ENCODE assay signal across 8 cellular contexts in the genomic region with DNA sequence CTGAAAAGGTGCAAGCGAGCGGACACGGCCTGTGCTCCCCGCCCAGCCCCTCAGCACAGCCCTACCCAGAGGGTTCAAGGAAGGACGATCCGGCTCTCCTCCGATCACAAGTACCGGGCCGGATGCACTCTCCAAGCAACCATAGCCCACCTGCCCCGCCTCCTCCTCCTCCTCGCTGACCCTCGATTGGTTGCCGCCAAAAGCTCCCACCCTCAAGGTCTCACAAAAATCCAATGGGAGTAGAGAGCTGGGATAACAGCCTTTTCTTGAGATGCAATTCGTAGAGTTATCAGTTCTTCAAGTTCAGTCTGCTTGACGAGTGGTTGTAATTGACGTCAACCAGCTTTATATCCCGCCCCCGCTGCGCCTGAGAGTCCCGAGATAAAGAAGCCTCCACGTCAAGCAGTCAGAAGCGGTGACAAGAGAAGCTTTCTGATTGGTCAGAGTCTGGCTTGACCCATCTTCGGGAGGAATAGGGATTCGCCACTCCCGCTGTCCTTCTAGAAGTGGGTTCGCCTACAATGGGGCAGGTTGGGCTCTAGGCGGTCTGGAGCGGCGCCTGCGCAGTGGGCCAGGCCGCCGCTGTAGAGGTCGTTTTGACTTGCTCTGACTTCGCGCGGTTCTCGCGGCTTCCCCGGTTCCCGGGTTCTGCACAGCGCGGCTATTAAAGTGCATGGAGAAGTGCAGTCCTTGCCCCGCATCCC. TPM values are rescaled to one million over a fixed set of nuclear protein-coding genes. Genes with fewer than 3 reads are reported as not detected.
DNase-seq lines count a peak whose midpoint lies in the region; ATAC-seq and TF ChIP-seq lines count a peak whose summit lies in the region.

TSS of gene IFT27 (minus strand) at position 154 of the 704 bp plus-strand sequence. CDS start 412 bp downstream, outside the sequence.

- H3K4me3 Mint-ChIP-seq in Calu3 (ENCODE audit: low read depth, unreplicated experiment) = peak within 1 kb of the TSS; percentile 76

- peaks cover 18% of the 10 kb centered on the region for H3K36me3 Mint-ChIP-seq in Calu3 (ENCODE audit: insufficient read depth, unreplicated experiment)

- H3K27me3 ChIP-seq in mononuclear cell (ENCODE audit: insufficient read depth, low read length) = no peaks in the 10 kb centered on the region

- intact Hi-C loops in Calu3 (cut with micrococcal nuclease; ENCODE audit: unreplicated experiment) = loop anchor here (5.0 kb wide), 1 partner anchor 229 kb away; no protein-coding TSS in a partner anchor

- peaks cover 24% of the 10 kb centered on the region for H3K4me1 ChIP-seq in mononuclear cell (ENCODE audit: insufficient read depth, low read length)

- H3K27ac Mint-ChIP-seq in Calu3 (ENCODE audit: unreplicated experiment) = peak within 1 kb of the TSS; percentile 78

- H3K4me1 Mint-ChIP-seq in Calu3 (ENCODE audit: low read depth, unreplicated experiment) = peaks cover 6% of the 10 kb centered on the region

- no TSS peak for BruUV-seq in Calu3 (replicated peaks; lab: Mats Ljungman, UMichigan)

- peak; percentile 88 for ATAC-seq in GM21515 (IDR thresholded peaks at IDR 0.05; ENCODE audit: unreplicated experiment)

- H3K27me3 Mint-ChIP-seq in Calu3 (ENCODE audit: unreplicated experiment) = peaks cover 25% of the 10 kb centered on the region

- CTCF ChIA-PET in Calu3 (lab: Charles Lee) = interaction anchor here (0.8 to 2.8 kb wide), 11 partner anchors 19 to 278 kb away, joined by 3 to 12 read pairs (median 5); partner anchors contain the start of gene CACNG2

- no peaks in the 10 kb centered on the region for H3K9me3 Mint-ChIP-seq in Calu3 (ENCODE audit: low read depth, unreplicated experiment)

- no peaks in the 10 kb centered on the region for H3K9me3 ChIP-seq in mononuclear cell (ENCODE audit: low read depth, low read length)

- peak within 1 kb of the TSS; percentile 66 for H3K4me3 ChIP-seq in epithelial cell of esophagus (ENCODE audit: low read length)
- peak within 1 kb of the TSS; percentile 56 for H3K4me3 ChIP-seq in mononuclear cell (ENCODE audit: low read length)

- TF ChIP-seq CTCF in Calu3 (IDR thresholded peaks at IDR 0.05; ENCODE audit: unreplicated experiment) = no peak
- TF ChIP-seq CTCF in epithelial cell of esophagus (IDR thresholded peaks at IDR 0.05; ENCODE audit: insufficient read depth, low read depth, low read length, missing control alignments) = no peak

- DNase-seq in Calu3 (peak; percentile 96), HuH-7 (ENCODE audit: low spot score) (peak; percentile 98), OCI-M2 (lab: John Stamatoyannopoulos, UW; ENCODE audit: unreplicated experiment) (peak; percentile 92), activated T-cell treated with anti-CD3 and anti-CD28 coated beads for 4 hours (peak; percentile 92), epithelial cell of esophagus (ENCODE audit: low read depth) (peak; percentile 100)
- DNase-seq in stimulated activated CD8-positive, alpha-beta memory T cell treated with anti-CD3 and anti-CD28 coated beads, Interleukin-4, amount 100 ng/mL, for 1 hour (ENCODE audit: low read depth in 2 of 2, low spot score in 1 of 2) = peak; percentile 75 to 92

RNA-seq across cellular contexts. Expression of gene IFT27, which starts in this region (rescaled TPM):
- total RNA-seq in Calu3 (2022) (41.0 and 47.0 TPM in 2 replicates), mononuclear cell (1.6 TPM)

Comparison
In these comparisons a context has a peak if more than half of its experiments do, and no peak if none do; other contexts are left out.
1. Peak in every context shown above with its lines: DNase-seq, ATAC-seq and H3K4me3 ChIP-seq.
2. RNA of gene IFT27 (total RNA-seq): 41.0 to 47.0 TPM in Calu3; 1.6 TPM in mononuclear cell (single experiment); every median in the first group is over 10 times any median in the second.